Comparison of ENCODE assay signal across 8 cellular contexts in genomic region chr2:25301453-25302352, GRCh38. TPM values are rescaled to one million over a fixed set of nuclear protein-coding genes. Genes with fewer than 3 reads are reported as not detected.
DNase-seq lines count a peak whose midpoint lies in the region; ATAC-seq and TF ChIP-seq lines count a peak whose summit lies in the region.

No MANE protein-coding gene starts in this region.

- peak; percentile 92 for ATAC-seq in GM21786 (IDR thresholded peaks at IDR 0.05; ENCODE audit: unreplicated experiment)

- H3K9me3 ChIP-seq in colonic mucosa, result no peaks in the 10 kb centered on the region

- H3K36me3 ChIP-seq in colonic mucosa, result peaks cover 13% of the 10 kb centered on the region

- peaks cover 6% of the 10 kb centered on the region for H3K36me3 Mint-ChIP-seq in endothelial cell (ENCODE audit: low read depth, unreplicated experiment)

- H3K27ac Mint-ChIP-seq in endothelial cell (ENCODE audit: unreplicated experiment), result no peak overlapping the region

- no peaks in the 10 kb centered on the region for H3K4me1 ChIP-seq in colonic mucosa

- H3K27me3 ChIP-seq in colonic mucosa, result no peaks in the 10 kb centered on the region

- peaks cover 4% of the 10 kb centered on the region for H3K4me1 Mint-ChIP-seq in endothelial cell (ENCODE audit: unreplicated experiment)

- H3K4me3 ChIP-seq in colonic mucosa, result no peak overlapping the region

- intact Hi-C loops in colonic mucosa (cut with DNase I), result no loop called here

- peak; percentile 42 for DNase-seq in GDM1 (lab: John Stamatoyannopoulos, UW)
- peak; percentile 70 for DNase-seq in KG1 (lab: John Stamatoyannopoulos, UW)
- DNase-seq in activated CD4-positive, alpha-beta T cell treated with anti-CD3 and anti-CD28 coated beads, Interleukin-2, amount 50 U/mL, for 24 hours (ENCODE audit: low read depth in 1 of 2, low spot score in 1 of 2), result peak; percentile 33 to 70
- DNase-seq in fibroblast of gingiva (ENCODE audit: low read depth), result peak; percentile 29
- DNase-seq in stimulated activated CD8-positive, alpha-beta memory T cell treated with anti-CD3 and anti-CD28 coated beads, Interleukin-15, amount 100 ng/mL, for 48 hours (ENCODE audit: low read depth in 2 of 2), result peak; percentile 71 to 78
- no peak for DNase-seq in colonic mucosa
- DNase-seq in endothelial cell (ENCODE audit: low spot score), result no peak

- TF ChIP-seq CTCF in colonic mucosa (IDR thresholded peaks at IDR 0.05) (no peak), endothelial cell (IDR thresholded peaks at IDR 0.05; ENCODE audit: unreplicated experiment) (no peak)

- peaks cover 4% of the 10 kb centered on the region for H3K27me3 Mint-ChIP-seq in endothelial cell (ENCODE audit: unreplicated experiment)

- no peak overlapping the region for H3K9ac ChIP-seq in colonic mucosa (ENCODE audit: low read depth in 2 of 2, low read length in 2 of 2)

- H3K9me3 Mint-ChIP-seq in endothelial cell (ENCODE audit: unreplicated experiment), result no peaks in the 10 kb centered on the region

- no peak overlapping the region for H3K27ac ChIP-seq in colonic mucosa

- no peak overlapping the region for H3K4me3 Mint-ChIP-seq in endothelial cell (ENCODE audit: unreplicated experiment)

RNA-seq across cellular contexts. Expression of gene DNMT3A, which starts 40.0 kb away (rescaled TPM):
- total RNA-seq in colonic mucosa (10 to 100 TPM; 30.8 to 44.5 TPM), endothelial cell (ENCODE audit: unreplicated experiment) (177 TPM)

Comparison
In these comparisons a context has a peak if more than half of its experiments do, and no peak if none do; other contexts are left out.
1. DNase-seq: peak in GDM1 (single experiment), KG1 (single experiment), activated CD4-positive, alpha-beta T cell treated with anti-CD3 and anti-CD28 coated beads, Interleukin-2, amount 50 U/mL, for 24 hours (2 of 2), fibroblast of gingiva (single experiment) and stimulated activated CD8-positive, alpha-beta memory T cell treated with anti-CD3 and anti-CD28 coated beads, Interleukin-15, amount 100 ng/mL, for 48 hours (2 of 2); none in colonic mucosa (single experiment) and endothelial cell (single experiment).